ENCODE assay signal across 18 cellular contexts in genomic region chr15:96462768-96463167, GRCh38.
DNase-seq lines count a peak whose midpoint lies in the region; ATAC-seq, FAIRE-seq and TF ChIP-seq lines count a peak whose summit lies in the region.
"Had no signal": no experiment of that assay in that cellular context is flagged by ENCODE, and none has a peak within 500 bp of the region (broad histone marks: within the 10 kb centered on the region; RNA-seq: fewer than 3 reads in every experiment).

No MANE protein-coding gene starts in this region.

- no peaks in the 10 kb centered on the region for H3K36me3 Mint-ChIP-seq in chondrocyte (ENCODE audit: low read depth)
- H3K36me3 Mint-ChIP-seq in activated T-cell treated with anti-CD3 and anti-CD28 coated beads, Interleukin-2, amount 50 U/mL, for 24 hours (ENCODE audit: low read depth): no peaks in the 10 kb centered on the region
- no peaks in the 10 kb centered on the region for H3K36me3 Mint-ChIP-seq in naive thymus-derived CD8-positive, alpha-beta T cell
- H3K36me3 Mint-ChIP-seq: neural progenitor cell, T-cell had no signal

- no peak for FAIRE-seq in urothelium cell line (lab: Jason Lieb, UNC)

- DNase-seq in AG09319 (ENCODE audit: extremely low read depth, low read depth): no peak
- DNase-seq in HS-27A (ENCODE audit: low read depth): peak; percentile 9
- no peak for DNase-seq in chondrocyte (ENCODE audit: low spot score)
- DNase-seq in lung microvascular endothelial cell (ENCODE audit: low read depth in 2 of 2): peak; percentile 14 to 24
- no peak for DNase-seq in urothelium cell line (ENCODE audit: low spot score)
- DNase-seq in COLO668 (lab: John Stamatoyannopoulos, UW; ENCODE audit: unreplicated experiment): no peak
- DNase-seq in activated T-cell treated with anti-CD3 and anti-CD28 coated beads, Interleukin-2, amount 50 U/mL, for 24 hours: no peak
- no peak for DNase-seq in naive thymus-derived CD8-positive, alpha-beta T cell
- DNase-seq: activated CD8-positive, alpha-beta memory T cell treated with anti-CD3 and anti-CD28 coated beads for 24 hours; BE2C; DMS 273 treated with DMSO at 0.1 percent for 48 hours; head of caudate nucleus; islet precursor cell; NCI-H1092; NCI-H748 treated with DMSO at 0.1 percent for 48 hours; stimulated activated CD4-positive, alpha-beta T cell treated with anti-CD3 and anti-CD28 coated beads, Interleukin-1b, Interleukin-23, amount 100 ng/mL, for 48 hours; T-cell had no signal

- no peak for ATAC-seq in naive thymus-derived CD8-positive, alpha-beta T cell
- ATAC-seq: T-cell had no signal

- TF ChIP-seq CTCF in AG09319 (IDR thresholded peaks at IDR 0.05; ENCODE audit: low read depth, low read length) (peak; percentile 28), chondrocyte (IDR thresholded peaks at IDR 0.05) (peak; percentile 50)

- no peak overlapping the region for H3K4me3 Mint-ChIP-seq in chondrocyte (ENCODE audit: unreplicated experiment)
- H3K4me3 Mint-ChIP-seq in activated T-cell treated with anti-CD3 and anti-CD28 coated beads, Interleukin-2, amount 50 U/mL, for 24 hours: no peak overlapping the region
- H3K4me3 Mint-ChIP-seq in naive thymus-derived CD8-positive, alpha-beta T cell: no peak overlapping the region
- H3K4me3 Mint-ChIP-seq: neural progenitor cell, T-cell had no signal

- H3K27ac Mint-ChIP-seq in chondrocyte (ENCODE audit: unreplicated experiment): no peak overlapping the region
- H3K27ac Mint-ChIP-seq in activated T-cell treated with anti-CD3 and anti-CD28 coated beads, Interleukin-2, amount 50 U/mL, for 24 hours: no peak overlapping the region
- no peak overlapping the region for H3K27ac Mint-ChIP-seq in naive thymus-derived CD8-positive, alpha-beta T cell
- H3K27ac Mint-ChIP-seq: neural progenitor cell, T-cell had no signal

- H3K4me1 Mint-ChIP-seq in chondrocyte (ENCODE audit: low read depth): no peaks in the 10 kb centered on the region
- no peaks in the 10 kb centered on the region for H3K4me1 Mint-ChIP-seq in activated T-cell treated with anti-CD3 and anti-CD28 coated beads, Interleukin-2, amount 50 U/mL, for 24 hours (ENCODE audit: low read depth)
- peaks cover 0 to 3% (median 0%) of the 10 kb centered on the region in 4 donors for H3K4me1 Mint-ChIP-seq in naive thymus-derived CD8-positive, alpha-beta T cell
- H3K4me1 Mint-ChIP-seq: neural progenitor cell, T-cell had no signal

- H3K27me3 Mint-ChIP-seq in chondrocyte (ENCODE audit: low read depth): peaks cover 20% of the 10 kb centered on the region
- peaks cover 7% of the 10 kb centered on the region for H3K27me3 Mint-ChIP-seq in activated T-cell treated with anti-CD3 and anti-CD28 coated beads, Interleukin-2, amount 50 U/mL, for 24 hours
- H3K27me3 Mint-ChIP-seq in naive thymus-derived CD8-positive, alpha-beta T cell: peaks cover 8 to 24% (median 13%) of the 10 kb centered on the region in 5 donors

- POLR2A ChIA-PET in naive thymus-derived CD8-positive, alpha-beta T cell (lab: Charles Lee): no interaction called here

- H3K9me3 Mint-ChIP-seq in chondrocyte (ENCODE audit: low read depth): no peaks in the 10 kb centered on the region
- H3K9me3 Mint-ChIP-seq in activated T-cell treated with anti-CD3 and anti-CD28 coated beads, Interleukin-2, amount 50 U/mL, for 24 hours: no peaks in the 10 kb centered on the region
- peaks cover 0 to 4% (median 0%) of the 10 kb centered on the region in 9 donors for H3K9me3 Mint-ChIP-seq in naive thymus-derived CD8-positive, alpha-beta T cell

Comparison
In these comparisons a context has a peak if more than half of its experiments do, and no peak if none do; other contexts are left out.
1. DNase-seq: peak in HS-27A (single experiment) and lung microvascular endothelial cell (2 of 2); none in AG09319 (single experiment), chondrocyte (single experiment), urothelium cell line (single experiment), COLO668 (single experiment), activated T-cell treated with anti-CD3 and anti-CD28 coated beads, Interleukin-2, amount 50 U/mL, for 24 hours (single experiment) and naive thymus-derived CD8-positive, alpha-beta T cell (0 of 10).